In genomic region chr5:78628260-78629024, GRCh38 we compare ENCODE assay signal across 1 cellular context.
TF ChIP-seq lines count a peak whose summit lies in the region.

No MANE protein-coding gene starts in this region.

TF ChIP-seq in IMR-90, 13 proteins besides CTCF, POLR2A, EP300 and RAD21:
- TF ChIP-seq ELK1 (IDR thresholded peaks at IDR 0.05; ENCODE audit: borderline replicate concordance, low read depth, low read length), result no peak
TF ChIP-seq in IMR-90: peak in this region for 0.
